8 cellular contexts compared by ENCODE assay signal in the genomic region with DNA sequence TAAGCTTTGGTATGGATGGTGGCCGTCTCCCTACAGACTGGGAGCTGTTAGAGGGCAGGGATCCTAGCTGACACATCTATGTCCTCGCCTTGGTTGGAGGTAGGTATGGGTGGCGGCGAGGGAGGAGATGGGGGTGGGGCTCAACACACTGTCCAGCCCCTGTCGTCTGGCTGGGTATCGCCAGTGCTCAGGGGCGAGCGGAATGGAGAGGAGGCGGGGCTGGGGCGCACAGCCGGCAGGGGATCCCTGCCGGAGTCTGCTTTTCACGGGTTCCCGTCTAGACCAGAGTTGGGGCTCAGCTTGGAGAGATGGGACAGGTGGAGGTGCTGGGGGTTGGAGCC. TPM values are rescaled to one million over a fixed set of nuclear protein-coding genes. Genes with fewer than 3 reads are reported as not detected.
A peak's percentile ranks its signal among the peaks of the same experiment; 100 is the strongest.
DNase-seq lines count a peak whose midpoint lies in the region; ATAC-seq and TF ChIP-seq lines count a peak whose summit lies in the region.

No MANE protein-coding gene starts in this region.

- no peaks in the 10 kb centered on the region for H3K27me3 ChIP-seq in left ventricle myocardium inferior (ENCODE audit: low read depth)
- H3K27me3 ChIP-seq in SK-N-SH (ENCODE audit: insufficient read depth), result no peaks in the 10 kb centered on the region
- no peaks in the 10 kb centered on the region for H3K27me3 ChIP-seq in psoas muscle (ENCODE audit: insufficient read depth in 3 of 3, low read length in 2 of 3)

- no peak for TF ChIP-seq CTCF in left ventricle myocardium inferior (IDR thresholded peaks at IDR 0.05; ENCODE audit: borderline replicate concordance)
- TF ChIP-seq CTCF in SK-N-SH (IDR thresholded peaks at IDR 0.05), result no peak
- TF ChIP-seq CTCF in psoas muscle (IDR thresholded peaks at IDR 0.05), result no peak

- no peak for TF ChIP-seq EP300 in SK-N-SH (IDR thresholded peaks at IDR 0.05; ENCODE audit: borderline replicate concordance in 1 of 2, low read depth in 1 of 2, low read length in 1 of 2)

- H3K79me2 ChIP-seq in SK-N-SH (ENCODE audit: insufficient read depth), result no peaks in the 10 kb centered on the region

- peak overlapping the region; percentile 73 for H3K27ac ChIP-seq in left ventricle myocardium inferior (replicated peaks)
- H3K27ac ChIP-seq in SK-N-SH (ENCODE audit: low read depth in 2 of 2, low read length in 1 of 2), result peak overlapping the region in 1 of 2 experiments; percentile 12; a peak in 1 of 4 replicates
- H3K27ac ChIP-seq in psoas muscle, result no peak overlapping the region

- H3K9me3 ChIP-seq in left ventricle myocardium inferior (replicated peaks) (no peaks in the 10 kb centered on the region), SK-N-SH (no peaks in the 10 kb centered on the region), psoas muscle (no peaks in the 10 kb centered on the region)

- H3K9ac ChIP-seq in SK-N-SH, result no peak overlapping the region

- no peaks in the 10 kb centered on the region for H4K20me1 ChIP-seq in SK-N-SH (ENCODE audit: insufficient read depth)

- peak overlapping the region; percentile 96; the same call in 1 of the 2 replicates for H2AFZ ChIP-seq in SK-N-SH (ENCODE audit: low read depth)

- CTCF ChIA-PET in SK-N-SH (lab: Yijun Ruan, JAX), result interaction anchor here (0.7 to 30.2 kb wide), 31 partner anchors 12 to 752 kb away, joined by 3 to 949 read pairs (median 6); a partner anchor contains a TSS

- no peaks in the 10 kb centered on the region for H3K9me2 ChIP-seq in SK-N-SH

- no peak for ATAC-seq in left ventricle myocardium superior
- peak; percentile 9 for ATAC-seq in esophagus mucosa
- ATAC-seq in psoas muscle, result no peak
- no peak for ATAC-seq in GM19455 (IDR thresholded peaks at IDR 0.05; ENCODE audit: unreplicated experiment)
- no peak for ATAC-seq in HG03159 (IDR thresholded peaks at IDR 0.05; ENCODE audit: unreplicated experiment)

- POLR2A ChIA-PET in SK-N-SH (lab: Yijun Ruan, JAX), result interaction anchor here (0.5 to 2.5 kb wide), 9 partner anchors 10 to 546 kb away, joined by 3 to 12 read pairs (median 3); a partner anchor contains a TSS

- 39% methylated on average over 9 of the region's 14 CpGs for WGBS in SK-N-SH (ENCODE audit: low lambda C conversion rate)
- WGBS in psoas muscle, 3 donors, result 24 to 33% (median 27%) methylated on average over 14 of the region's 14 CpGs

- peak overlapping the region; percentile 87 for H3K4me2 ChIP-seq in SK-N-SH

- no peak for TF ChIP-seq RAD21 in SK-N-SH (IDR thresholded peaks at IDR 0.05; ENCODE audit: low read length)

- DNase-seq in left ventricle myocardium inferior, result no peak
- DNase-seq in left ventricle myocardium superior, result no peak
- peak; percentile 74 for DNase-seq in SK-N-SH
- DNase-seq in psoas muscle, result no peak
- DNase-seq in EL, result no peak

- no peaks in the 10 kb centered on the region for H3F3A ChIP-seq in SK-N-SH (replicated peaks; ENCODE audit: insufficient read depth)

- H3K4me1 ChIP-seq in left ventricle myocardium inferior (peaks cover 55% of the 10 kb centered on the region), SK-N-SH (ENCODE audit: control insufficient read depth in 1 of 2, insufficient read depth in 2 of 2, low read depth in 1 of 2, low read length in 1 of 2) (peaks cover 5 to 23% of the 10 kb centered on the region in 2 experiments; a peak in 1 of 4 replicates), psoas muscle (peaks cover 30% of the 10 kb centered on the region)

- no peaks in the 10 kb centered on the region for H3K36me3 ChIP-seq in left ventricle myocardium inferior
- no peaks in the 10 kb centered on the region for H3K36me3 ChIP-seq in SK-N-SH (replicated peaks in 1 of 2; ENCODE audit: control insufficient read depth in 1 of 2, insufficient read depth in 2 of 2, low read length in 1 of 2)
- no peaks in the 10 kb centered on the region for H3K36me3 ChIP-seq in psoas muscle (ENCODE audit: insufficient read depth in 1 of 2, low read depth in 1 of 2)

- intact Hi-C loops in left ventricle myocardium inferior (cut with micrococcal nuclease), result no loop called here
- intact Hi-C loops in left ventricle myocardium superior (cut with micrococcal nuclease), result no loop called here
- intact Hi-C loops in psoas muscle (cut with DNase I), result loop anchor here in 1 of 2 donors (1.0 kb wide), 1 partner anchor 18 kb away; no protein-coding TSS in a partner anchor

- peak overlapping the region; percentile 72 for H3K4me3 ChIP-seq in left ventricle myocardium inferior
- peak overlapping the region; percentile 49 to 66; a peak in 3 of 4 replicates for H3K4me3 ChIP-seq in SK-N-SH (ENCODE audit: low read depth in 2 of 2, low read length in 1 of 2)
- peak overlapping the region; percentile 61 for H3K4me3 ChIP-seq in psoas muscle

TF ChIP-seq in SK-N-SH, 30 proteins besides CTCF, POLR2A, EP300 and RAD21:
- TF ChIP-seq NRF1 (IDR thresholded peaks at IDR 0.05; ENCODE audit: low read depth, low read length), result no peak
- TF ChIP-seq, protein P1, sequence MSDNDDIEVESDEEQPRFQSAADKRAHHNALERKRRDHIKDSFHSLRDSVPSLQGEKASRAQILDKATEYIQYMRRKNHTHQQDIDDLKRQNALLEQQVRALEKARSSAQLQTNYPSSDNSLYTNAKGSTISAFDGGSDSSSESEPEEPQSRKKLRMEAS (IDR thresholded peaks at IDR 0.05; ENCODE audit: low read depth), result no peak
- TF ChIP-seq NFIC (IDR thresholded peaks at IDR 0.05; ENCODE audit: borderline replicate concordance), result no peak
- TF ChIP-seq, protein P2, sequence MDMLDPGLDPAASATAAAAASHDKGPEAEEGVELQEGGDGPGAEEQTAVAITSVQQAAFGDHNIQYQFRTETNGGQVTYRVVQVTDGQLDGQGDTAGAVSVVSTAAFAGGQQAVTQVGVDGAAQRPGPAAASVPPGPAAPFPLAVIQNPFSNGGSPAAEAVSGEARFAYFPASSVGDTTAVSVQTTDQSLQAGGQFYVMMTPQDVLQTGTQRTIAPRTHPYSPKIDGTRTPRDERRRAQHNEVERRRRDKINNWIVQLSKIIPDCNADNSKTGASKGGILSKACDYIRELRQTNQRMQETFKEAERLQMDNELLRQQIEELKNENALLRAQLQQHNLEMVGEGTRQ (IDR thresholded peaks at IDR 0.05; ENCODE audit: borderline replicate concordance, low read depth, low read length), result no peak
- no peak for TF ChIP-seq RXRA (IDR thresholded peaks at IDR 0.05; ENCODE audit: borderline replicate concordance, low read depth)
- TF ChIP-seq FOXM1 (IDR thresholded peaks at IDR 0.05; ENCODE audit: low read depth), result no peak
- no peak for TF ChIP-seq SMC3 (IDR thresholded peaks at IDR 0.05; ENCODE audit: low read depth, low read length)
- TF ChIP-seq, protein P3, sequence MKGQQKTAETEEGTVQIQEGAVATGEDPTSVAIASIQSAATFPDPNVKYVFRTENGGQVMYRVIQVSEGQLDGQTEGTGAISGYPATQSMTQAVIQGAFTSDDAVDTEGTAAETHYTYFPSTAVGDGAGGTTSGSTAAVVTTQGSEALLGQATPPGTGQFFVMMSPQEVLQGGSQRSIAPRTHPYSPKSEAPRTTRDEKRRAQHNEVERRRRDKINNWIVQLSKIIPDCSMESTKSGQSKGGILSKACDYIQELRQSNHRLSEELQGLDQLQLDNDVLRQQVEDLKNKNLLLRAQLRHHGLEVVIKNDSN (IDR thresholded peaks at IDR 0.05; ENCODE audit: borderline replicate concordance, low read depth), result no peak
- no peak for TF ChIP-seq MEF2A (IDR thresholded peaks at IDR 0.05; ENCODE audit: borderline replicate concordance, low read depth)
- TF ChIP-seq JUND (IDR thresholded peaks at IDR 0.05), result no peak
- no peak for TF ChIP-seq YY1 (IDR thresholded peaks at IDR 0.05; ENCODE audit: low read depth)

RNA-seq across cellular contexts. Expression of a gene that starts 16.1 kb away (rescaled TPM):
- total RNA-seq in left ventricle myocardium inferior (20.0 TPM), left ventricle myocardium superior (22.2 TPM), esophagus mucosa (3.9 TPM), psoas muscle (10 to 100 TPM in 3 of 4 donors, 1 to 10 TPM in 1; 8.0 to 12.8 (median 11.5) TPM)
- polyA plus RNA-seq in SK-N-SH (2012; rRNA removed) (1.7 and 2.4 TPM in 2 replicates), psoas muscle (1 to 10 TPM; 5.5 to 9.6 (median 6.8) TPM)
- polyA plus RNA-seq in SK-N-SH (2012; cell fraction: cytosol; rRNA removed), result 1.0 and 1.6 TPM in 2 replicates
- polyA plus RNA-seq in SK-N-SH (2012; cell fraction: nucleus; rRNA removed), result 4.9 TPM in 2 replicates

RNA-seq across cellular contexts. Expression of a gene that starts 28.4 kb away (rescaled TPM):
- total RNA-seq in left ventricle myocardium inferior (55.5 TPM), left ventricle myocardium superior (58.9 TPM), esophagus mucosa (2.0 TPM), psoas muscle (10 to 100 TPM; 17.5 to 92.8 (median 56.9) TPM)
- polyA plus RNA-seq in SK-N-SH (2012; rRNA removed) (75.2 and 120 TPM in 2 replicates), psoas muscle (10 to 100 TPM; 35.5 to 74.0 (median 50.2) TPM)
- polyA plus RNA-seq in SK-N-SH (2012; cell fraction: cytosol; rRNA removed), result 17.7 and 20.0 TPM in 2 replicates
- 429 and 610 TPM in 2 replicates for polyA plus RNA-seq in SK-N-SH (2012; cell fraction: nucleus; rRNA removed)

RNA-seq across cellular contexts. Expression of a gene that starts 47.0 kb away (rescaled TPM):
- 23.8 TPM for total RNA-seq in left ventricle myocardium inferior
- 26.5 TPM for total RNA-seq in left ventricle myocardium superior
- polyA plus RNA-seq in SK-N-SH (2012; rRNA removed), result 160 and 170 TPM in 2 replicates
- polyA plus RNA-seq in SK-N-SH (2012; cell fraction: cytosol; rRNA removed), result 109 and 133 TPM in 2 replicates
- polyA plus RNA-seq in SK-N-SH (2012; cell fraction: nucleus; rRNA removed), result 170 and 184 TPM in 2 replicates
- 35.2 TPM for total RNA-seq in esophagus mucosa
- total RNA-seq in psoas muscle, result 10 to 100 TPM; 25.1 to 35.3 (median 26.5) TPM
- 100 to 1,000 TPM in 1 of 3 donors, 10 to 100 TPM in 2; 39.5 to 154 (median 90.0) TPM for polyA plus RNA-seq in psoas muscle

RNA-seq across cellular contexts. Expression of a gene that starts 56.7 kb away (rescaled TPM):
- total RNA-seq in left ventricle myocardium inferior, result 0.30 TPM
- not detected for total RNA-seq in left ventricle myocardium superior
- not detected in 2 replicates for polyA plus RNA-seq in SK-N-SH (2012; rRNA removed)
- 0.04 TPM in 1 of 2 replicates, not detected in the other for polyA plus RNA-seq in SK-N-SH (2012; cell fraction: cytosol; rRNA removed)
- 0.06 TPM in 1 of 2 replicates, not detected in the other for polyA plus RNA-seq in SK-N-SH (2012; cell fraction: nucleus; rRNA removed)
- not detected for total RNA-seq in esophagus mucosa
- under 1 TPM in 2 of 4 donors, not detected in 2; 0.16 to 0.32 TPM for total RNA-seq in psoas muscle
- under 1 TPM in 1 of 3 donors, not detected in 2; 0.20 TPM for polyA plus RNA-seq in psoas muscle
